In the genomic region with DNA sequence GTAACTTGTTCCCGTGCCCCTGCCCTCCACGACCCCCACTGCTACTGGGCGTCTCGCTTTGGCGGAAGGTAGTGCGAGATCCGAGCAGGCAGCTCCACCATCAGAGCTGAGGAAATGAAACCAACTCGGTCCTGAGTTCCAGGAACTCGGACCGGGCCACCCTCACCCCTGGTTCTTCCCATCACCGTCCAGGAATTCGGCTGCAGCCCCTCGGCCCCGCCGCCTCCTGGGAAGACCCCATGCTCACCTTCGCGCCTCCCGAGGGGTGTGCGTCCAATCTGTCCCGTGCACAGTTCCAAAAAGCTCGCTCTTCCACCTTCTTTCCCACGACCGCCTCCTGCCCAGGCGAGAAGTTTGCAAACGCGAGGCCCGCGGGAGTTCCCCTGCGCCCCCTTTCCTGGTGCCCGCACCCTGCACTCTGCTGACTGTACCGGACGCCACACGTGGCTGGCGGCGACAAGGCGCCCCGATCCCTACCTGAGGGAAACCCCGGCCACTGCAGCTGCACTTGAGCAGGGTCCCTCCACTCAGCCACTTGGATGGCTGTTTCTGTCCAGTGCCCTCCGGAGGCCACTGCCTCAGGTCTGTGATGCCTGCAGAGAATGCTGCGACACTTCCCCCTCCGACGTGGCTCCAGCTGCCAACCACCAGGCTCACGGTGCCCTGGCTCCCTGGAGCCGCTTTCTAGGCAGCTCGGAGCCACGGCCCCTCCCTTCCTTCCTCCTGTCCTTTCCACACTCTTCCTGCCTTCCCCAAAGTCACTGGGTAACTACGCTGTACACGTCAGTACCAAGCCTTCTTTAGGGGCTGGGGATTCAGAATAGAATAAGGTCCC, we compare ENCODE assay signal across 8 cellular contexts. TPM values are rescaled to one million over a fixed set of nuclear protein-coding genes. Genes with fewer than 3 reads are reported as not detected.
DNase-seq lines count a peak whose midpoint lies in the region; ATAC-seq, FAIRE-seq and TF ChIP-seq lines count a peak whose summit lies in the region.

Gene MLKL, minus strand, starts transcription at position 657 of the 835 bp plus-strand sequence. CDS start 5,105 bp downstream, outside the sequence.

- H3K4me1 Mint-ChIP-seq in HFFc6 (ENCODE audit: low read depth), result peaks cover 46% of the 10 kb centered on the region
- H3K4me1 Mint-ChIP-seq in endodermal cell, result peaks cover 14% of the 10 kb centered on the region
- peaks cover 22 to 59% of the 10 kb centered on the region in 2 donors for H3K4me1 Mint-ChIP-seq in stimulated activated naive B cell treated with anti-CD40 and anti-IgM and Interleukin-4, amounts not matched to agents 10 μg/mL and 1 μg/mL and 100 μg/mL, for 72 hours

- H3K27me3 ChIP-seq in endodermal cell (ENCODE audit: control insufficient read depth, insufficient read depth, low read length, poor library complexity, severe bottlenecking) (peaks cover 28% of the 10 kb centered on the region), muscle layer of colon (ENCODE audit: control insufficient read depth in 1 of 2, insufficient read depth in 2 of 2, low read length in 2 of 2) (no peaks in the 10 kb centered on the region)

- ATAC-seq in stimulated activated naive B cell treated with anti-CD40 and anti-IgM and Interleukin-4, amounts not matched to agents 10 μg/mL and 1 μg/mL and 100 μg/mL, for 72 hours (replicated peaks), result peak; percentile 63 to 70

- H3K9me3 Mint-ChIP-seq in HFFc6 (no peaks in the 10 kb centered on the region), endodermal cell (no peaks in the 10 kb centered on the region)
- H3K9me3 Mint-ChIP-seq in stimulated activated naive B cell treated with anti-CD40 and anti-IgM and Interleukin-4, amounts not matched to agents 10 μg/mL and 1 μg/mL and 100 μg/mL, for 72 hours, result no peaks in the 10 kb centered on the region

- H3K36me3 ChIP-seq in endodermal cell (ENCODE audit: control insufficient read depth, insufficient read depth, low read length), result no peaks in the 10 kb centered on the region
- no peaks in the 10 kb centered on the region for H3K36me3 ChIP-seq in muscle layer of colon (ENCODE audit: insufficient read depth, low read length)

- TF ChIP-seq CTCF in HFFc6 (IDR thresholded peaks at IDR 0.05) (peak; percentile 48), endodermal cell (conservative IDR thresholded peaks at IDR 0.05) (peak; percentile 43)

- DNase-seq in GM12891 (ENCODE audit: insufficient read length, low spot score), result no peak
- peak; percentile 38 for DNase-seq in HFFc6
- peak; percentile 30 for DNase-seq in NCI-H510A (lab: John Stamatoyannopoulos, UW)
- peak; percentile 85 for DNase-seq in activated CD8-positive, alpha-beta memory T cell treated with anti-CD3 and anti-CD28 coated beads for 24 hours
- peak; percentile 77 for DNase-seq in endodermal cell
- peak; percentile 23 for DNase-seq in stimulated activated naive B cell treated with anti-CD40 and anti-IgM and Interleukin-4, amounts not matched to agents 10 μg/mL and 1 μg/mL and 100 μg/mL, for 72 hours
- DNase-seq in NCI-H1694 treated with DMSO at 0.1 percent for 48 hours (lab: John Stamatoyannopoulos, UW), result no peak

- no peaks in the 10 kb centered on the region for H3K4me1 ChIP-seq in endodermal cell (ENCODE audit: control insufficient read depth, insufficient read depth, low read length)
- no peaks in the 10 kb centered on the region for H3K4me1 ChIP-seq in muscle layer of colon (ENCODE audit: insufficient read depth, low read length)

- no peaks in the 10 kb centered on the region for H3K9me3 ChIP-seq in endodermal cell (ENCODE audit: control insufficient read depth, low read length)
- no peaks in the 10 kb centered on the region for H3K9me3 ChIP-seq in muscle layer of colon (ENCODE audit: low read length)

- H3K27ac Mint-ChIP-seq in HFFc6, result peak within 1 kb of the TSS; percentile 87
- no peak within 1 kb of the TSS for H3K27ac Mint-ChIP-seq in endodermal cell
- H3K27ac Mint-ChIP-seq in stimulated activated naive B cell treated with anti-CD40 and anti-IgM and Interleukin-4, amounts not matched to agents 10 μg/mL and 1 μg/mL and 100 μg/mL, for 72 hours, result peak within 1 kb of the TSS; percentile 96

- H3K4me3 ChIP-seq in endodermal cell (ENCODE audit: low read length), result peak within 1 kb of the TSS; percentile 69
- peak within 1 kb of the TSS; percentile 55 to 84 for H3K4me3 ChIP-seq in muscle layer of colon (ENCODE audit: low read depth in 1 of 2, low read length in 2 of 2)

- H3K27me3 Mint-ChIP-seq in HFFc6 (ENCODE audit: insufficient read depth), result peaks cover 4% of the 10 kb centered on the region
- H3K27me3 Mint-ChIP-seq in endodermal cell (ENCODE audit: insufficient read depth), result peaks cover 34% of the 10 kb centered on the region
- H3K27me3 Mint-ChIP-seq in stimulated activated naive B cell treated with anti-CD40 and anti-IgM and Interleukin-4, amounts not matched to agents 10 μg/mL and 1 μg/mL and 100 μg/mL, for 72 hours, result no peaks in the 10 kb centered on the region

- 27 to 41% methylated on average over 38 to 48 of the region's 48 CpGs for WGBS in endodermal cell (ENCODE audit: insufficient coverage in 1 of 2, insufficient read length in 1 of 2), 2 experiments

- H3K9ac ChIP-seq in endodermal cell (ENCODE audit: extremely low read depth, low read length, poor library complexity, severe bottlenecking), result no peak within 1 kb of the TSS
- H3K9ac ChIP-seq in muscle layer of colon (ENCODE audit: low read length), result peak within 1 kb of the TSS; percentile 42

- H3K4me3 Mint-ChIP-seq in HFFc6, result peak within 1 kb of the TSS; percentile 99
- peak within 1 kb of the TSS; percentile 68 for H3K4me3 Mint-ChIP-seq in endodermal cell
- peak within 1 kb of the TSS; percentile 93 to 98 for H3K4me3 Mint-ChIP-seq in stimulated activated naive B cell treated with anti-CD40 and anti-IgM and Interleukin-4, amounts not matched to agents 10 μg/mL and 1 μg/mL and 100 μg/mL, for 72 hours

- H3K27ac ChIP-seq in endodermal cell (ENCODE audit: low read depth, low read length) (no peak within 1 kb of the TSS), muscle layer of colon (ENCODE audit: low read depth, low read length) (peak within 1 kb of the TSS; percentile 84)

- H3K36me3 Mint-ChIP-seq in HFFc6 (ENCODE audit: low read depth) (peaks cover 21% of the 10 kb centered on the region), endodermal cell (ENCODE audit: low read depth) (no peaks in the 10 kb centered on the region)
- peaks cover under 1 to 2% of the 10 kb centered on the region in 2 donors for H3K36me3 Mint-ChIP-seq in stimulated activated naive B cell treated with anti-CD40 and anti-IgM and Interleukin-4, amounts not matched to agents 10 μg/mL and 1 μg/mL and 100 μg/mL, for 72 hours

- peak; percentile 41 for FAIRE-seq in GM12891 (lab: Jason Lieb, UNC)

- peak; percentile 54 for TF ChIP-seq POLR2A in GM12891 (IDR thresholded peaks at IDR 0.05; ENCODE audit: low read depth, low read length)

TF ChIP-seq in GM12891, 5 proteins besides CTCF, POLR2A, EP300 and RAD21:
- TF ChIP-seq POU2F2 (IDR thresholded peaks at IDR 0.05; ENCODE audit: low read depth, low read length) (no peak), SPI1 (IDR thresholded peaks at IDR 0.05; ENCODE audit: low read depth, low read length) (peak; percentile 72), POLR2AphosphoS5 (IDR thresholded peaks at IDR 0.05; ENCODE audit: low read depth, low read length) (no peak; the same call in 1 of the 2 replicates), PAX5 (IDR thresholded peaks at IDR 0.05; ENCODE audit: insufficient read depth, low read length, severe bottlenecking) (no peak), TAF1 (IDR thresholded peaks at IDR 0.05; ENCODE audit: low read depth, low read length) (no peak)

RNA-seq across cellular contexts. Expression of gene MLKL, which starts in this region (rescaled TPM):
- polyA plus RNA-seq in GM12891 (2012; ENCODE audit: low read depth, missing spikeins), result 6.8 TPM
- 10 to 100 TPM; 10.2 to 14.8 (median 11.4) TPM for total RNA-seq in HFFc6 (2021; fragmentation: NEBNext Ultra II Directional; extraction: Animal tissue kit (Norgen Biotek cat#: 25700))
- 1 to 10 TPM in 1 of 2 donors, under 1 TPM in 1; 0.22 to 1.3 TPM for total RNA-seq in endodermal cell
- polyA plus RNA-seq in endodermal cell (2013, experiment 1 of 2), result 0.57 TPM
- polyA plus RNA-seq in endodermal cell (2013, experiment 2 of 2), result 0.62 TPM

Comparison
In these comparisons a context has a peak if more than half of its experiments do, and no peak if none do; other contexts are left out.
1. RNA of gene MLKL (total RNA-seq): 10.2 to 14.8 TPM in HFFc6; 0.22 to 1.3 TPM in endodermal cell; every median in the first group is over 4 times any median in the second.
2. DNase-seq: peak in HFFc6 (single experiment), NCI-H510A (single experiment), activated CD8-positive, alpha-beta memory T cell treated with anti-CD3 and anti-CD28 coated beads for 24 hours (single experiment), endodermal cell (single experiment) and stimulated activated naive B cell treated with anti-CD40 and anti-IgM and Interleukin-4, amounts not matched to agents 10 μg/mL and 1 μg/mL and 100 μg/mL, for 72 hours (single experiment); none in GM12891 (single experiment) and NCI-H1694 treated with DMSO at 0.1 percent for 48 hours (single experiment).
3. Peak in every context shown above with its lines, with median percentiles within 50 percentile points of each other: H3K4me3 Mint-ChIP-seq.